Comparison of ENCODE assay signal across 23 cellular contexts in genomic region chr2:74556831-74557370, GRCh38. TPM values are rescaled to one million over a fixed set of nuclear protein-coding genes. Genes with fewer than 3 reads are reported as not detected.
DNase-seq lines count a peak whose midpoint lies in the region; ATAC-seq and TF ChIP-seq lines count a peak whose summit lies in the region.
"Had no signal": no experiment of that assay in that cellular context is flagged by ENCODE, and none has a peak within 500 bp of the region (broad histone marks: within the 10 kb centered on the region; RNA-seq: fewer than 3 reads in every experiment).

No MANE protein-coding gene starts in this region.

- peaks cover 13% of the 10 kb centered on the region for H3K36me3 Mint-ChIP-seq in activated CD4-positive, alpha-beta T cell treated with anti-CD3 and anti-CD28 coated beads, Interleukin-2, amount 10 ng/mL, durations not matched to agents 7 days and 5 days (ENCODE audit: low read depth)
- peaks cover 2% of the 10 kb centered on the region for H3K36me3 Mint-ChIP-seq in neural progenitor cell

- peaks cover 22% of the 10 kb centered on the region for H4K20me1 ChIP-seq in neural progenitor cell (ENCODE audit: low read depth)

- no peak overlapping the region for H2AFZ ChIP-seq in neural progenitor cell (replicated peaks)

- no peak overlapping the region for H3K4me3 ChIP-seq in HL-60 (replicated peaks; ENCODE audit: insufficient read depth, low read length)
- no peak overlapping the region for H3K4me3 ChIP-seq in neural progenitor cell
- H3K4me3 ChIP-seq: BLaER1, gastroesophageal sphincter, SK-N-MC had no signal

- DNase-seq in activated CD4-positive, alpha-beta T cell treated with anti-CD3 and anti-CD28 coated beads, Interleukin-2, amount 10 ng/mL, durations not matched to agents 7 days and 5 days = no peak
- DNase-seq in activated CD4-positive, alpha-beta T cell treated with anti-CD3 and anti-CD28 coated beads for 1 hour = no peak
- DNase-seq in HL-60 (ENCODE audit: low read depth in 1 of 2, low spot score in 1 of 2) = no peak
- no peak for DNase-seq in neural progenitor cell (ENCODE audit: low spot score)
- DNase-seq: activated CD4-positive, CD25-positive, alpha-beta regulatory T cell treated with anti-CD3 and anti-CD28 coated beads, Interleukin-2, amount 50 U/mL, for 72 hours; activated naive CD4-positive, alpha-beta T cell treated with anti-CD3 and anti-CD28 coated beads for 36 hours; cerebellar nuclear complex; effector CD8-positive, alpha-beta T cell; Karpas-422; NCI-H1092 treated with DMSO at 0.1 percent for 48 hours; NCI-H2081; NCI-H510A treated with DMSO at 0.1 percent for 48 hours; psoas muscle; stimulated activated CD4-positive, alpha-beta T cell treated with anti-CD3 and anti-CD28 coated beads, Interleukin-2, amount 100 ng/mL, for 48 hours; T-helper 9 cell; upper lobe of right lung had no signal

- peaks cover 14% of the 10 kb centered on the region for H3K27me3 Mint-ChIP-seq in activated CD4-positive, alpha-beta T cell treated with anti-CD3 and anti-CD28 coated beads, Interleukin-2, amount 10 ng/mL, durations not matched to agents 7 days and 5 days
- peaks cover 26% of the 10 kb centered on the region for H3K27me3 Mint-ChIP-seq in neural progenitor cell (ENCODE audit: insufficient read depth, low read depth)

- H3K36me3 ChIP-seq in neural progenitor cell = no peaks in the 10 kb centered on the region
- H3K36me3 ChIP-seq: upper lobe of right lung had no signal

- POLR2A ChIA-PET in activated CD4-positive, alpha-beta T cell treated with anti-CD3 and anti-CD28 coated beads, Interleukin-2, amount 10 ng/mL, durations not matched to agents 7 days and 5 days (lab: Charles Lee) = no interaction called here

- H3K4me3 Mint-ChIP-seq in activated CD4-positive, alpha-beta T cell treated with anti-CD3 and anti-CD28 coated beads, Interleukin-2, amount 10 ng/mL, durations not matched to agents 7 days and 5 days = peak overlapping the region; percentile 18
- H3K4me3 Mint-ChIP-seq in neural progenitor cell = peak overlapping the region; percentile 95

- H3F3A ChIP-seq in neural progenitor cell (ENCODE audit: low read depth) = peaks cover 31% of the 10 kb centered on the region

- no peak overlapping the region for H3K4me2 ChIP-seq in neural progenitor cell
- H3K4me2 ChIP-seq: BLaER1 had no signal

- peaks cover 12% of the 10 kb centered on the region for H3K4me1 ChIP-seq in neural progenitor cell

- H3K9ac ChIP-seq in neural progenitor cell = no peak overlapping the region
- H3K9ac ChIP-seq: BLaER1 had no signal

- H3K27ac Mint-ChIP-seq in activated CD4-positive, alpha-beta T cell treated with anti-CD3 and anti-CD28 coated beads, Interleukin-2, amount 10 ng/mL, durations not matched to agents 7 days and 5 days = peak overlapping the region; percentile 60
- no peak overlapping the region for H3K27ac Mint-ChIP-seq in neural progenitor cell
- H3K27ac Mint-ChIP-seq: activated naive CD4-positive, alpha-beta T cell treated with anti-CD3 and anti-CD28 coated beads for 36 hours had no signal

- CTCF ChIA-PET in activated CD4-positive, alpha-beta T cell treated with anti-CD3 and anti-CD28 coated beads, Interleukin-2, amount 10 ng/mL, durations not matched to agents 7 days and 5 days (lab: Charles Lee) = interaction anchor here (0.8 to 6.5 kb wide), 4 partner anchors 10 to 126 kb away, joined by 3 to 36 read pairs (median 3); no protein-coding TSS in a partner anchor

- no peaks in the 10 kb centered on the region for H3K9me3 ChIP-seq in neural progenitor cell (ENCODE audit: low read depth)
- H3K9me3 ChIP-seq: BLaER1, gastroesophageal sphincter, psoas muscle, upper lobe of right lung had no signal

- H3K4me1 Mint-ChIP-seq in activated CD4-positive, alpha-beta T cell treated with anti-CD3 and anti-CD28 coated beads, Interleukin-2, amount 10 ng/mL, durations not matched to agents 7 days and 5 days = peaks cover 26% of the 10 kb centered on the region
- H3K4me1 Mint-ChIP-seq in neural progenitor cell = peaks cover 6% of the 10 kb centered on the region

- ATAC-seq in GM18870 (IDR thresholded peaks at IDR 0.05; ENCODE audit: unreplicated experiment) (no peak), HG03354 (IDR thresholded peaks at IDR 0.05; ENCODE audit: poor library complexity, severe bottlenecking, unreplicated experiment) (no peak)
- ATAC-seq: esophagus mucosa, gastroesophageal sphincter, psoas muscle, upper lobe of right lung had no signal

- no peaks in the 10 kb centered on the region for H3K9me3 Mint-ChIP-seq in activated CD4-positive, alpha-beta T cell treated with anti-CD3 and anti-CD28 coated beads, Interleukin-2, amount 10 ng/mL, durations not matched to agents 7 days and 5 days
- no peaks in the 10 kb centered on the region for H3K9me3 Mint-ChIP-seq in neural progenitor cell
- H3K9me3 Mint-ChIP-seq: activated naive CD4-positive, alpha-beta T cell treated with anti-CD3 and anti-CD28 coated beads for 36 hours had no signal

- TF ChIP-seq CTCF in HL-60 (IDR thresholded peaks at IDR 0.05; ENCODE audit: insufficient read depth, low read length) (no peak), neural progenitor cell (IDR thresholded peaks at IDR 0.05) (no peak)

- peak overlapping the region; percentile 94; the same call in 1 of the 2 replicates for H3K27ac ChIP-seq in HL-60 (replicated peaks)
- no peak overlapping the region for H3K27ac ChIP-seq in neural progenitor cell
- H3K27ac ChIP-seq: BLaER1, gastroesophageal sphincter, psoas muscle, SK-N-MC had no signal

- H3K27me3 ChIP-seq in HL-60 (ENCODE audit: insufficient read depth, poor library complexity, severe bottlenecking) (no peaks in the 10 kb centered on the region), neural progenitor cell (peaks cover 40% of the 10 kb centered on the region)
- H3K27me3 ChIP-seq: upper lobe of right lung had no signal

- H3K79me2 ChIP-seq in neural progenitor cell (ENCODE audit: low read depth) = peaks cover 9% of the 10 kb centered on the region

RNA-seq across cellular contexts. Expression of gene DOK1, which starts 2.4 kb away (rescaled TPM):
- 10 to 100 TPM; 28.0 to 34.4 TPM for total RNA-seq in activated CD4-positive, alpha-beta T cell treated with anti-CD3 and anti-CD28 coated beads, Interleukin-2, amount 10 ng/mL, durations not matched to agents 7 days and 5 days
- 3.4 and 13.2 TPM in 2 replicates for total RNA-seq in neural progenitor cell (ENCODE audit: low replicate concordance)

RNA-seq across cellular contexts. Expression of gene LOXL3, which starts 3.2 kb away (rescaled TPM):
- total RNA-seq in activated CD4-positive, alpha-beta T cell treated with anti-CD3 and anti-CD28 coated beads, Interleukin-2, amount 10 ng/mL, durations not matched to agents 7 days and 5 days = under 1 TPM; 0.12 to 0.15 TPM
- 24.2 and 39.1 TPM in 2 replicates for total RNA-seq in neural progenitor cell (ENCODE audit: low replicate concordance)

RNA-seq across cellular contexts. Expression of gene HTRA2, which starts 27.2 kb away (rescaled TPM):
- total RNA-seq in activated CD4-positive, alpha-beta T cell treated with anti-CD3 and anti-CD28 coated beads, Interleukin-2, amount 10 ng/mL, durations not matched to agents 7 days and 5 days = 10 to 100 TPM; 41.6 to 45.8 TPM
- total RNA-seq in neural progenitor cell (ENCODE audit: low replicate concordance) = 18.5 and 28.4 TPM in 2 replicates

RNA-seq across cellular contexts. Expression of gene AUP1, which starts 27.4 kb away (rescaled TPM):
- total RNA-seq in activated CD4-positive, alpha-beta T cell treated with anti-CD3 and anti-CD28 coated beads, Interleukin-2, amount 10 ng/mL, durations not matched to agents 7 days and 5 days = 100 to 1,000 TPM; 116 to 136 TPM
- 47.9 and 73.7 TPM in 2 replicates for total RNA-seq in neural progenitor cell (ENCODE audit: low replicate concordance)

RNA-seq across cellular contexts. Expression of gene DQX1, which starts 30.9 kb away (rescaled TPM):
- total RNA-seq in activated CD4-positive, alpha-beta T cell treated with anti-CD3 and anti-CD28 coated beads, Interleukin-2, amount 10 ng/mL, durations not matched to agents 7 days and 5 days = under 1 TPM; 0.25 to 0.52 TPM
- total RNA-seq in neural progenitor cell (ENCODE audit: low replicate concordance) = 0.11 and 0.71 TPM in 2 replicates
- total RNA-seq: A172, gastroesophageal sphincter, psoas muscle, upper lobe of right lung had no signal

Comparison
In these comparisons a context has a peak if more than half of its experiments do, and no peak if none do; other contexts are left out.
1. RNA of gene LOXL3, which starts 3.2 kb away (total RNA-seq): 24.2 to 39.1 TPM in neural progenitor cell; 0.12 to 0.15 TPM in activated CD4-positive, alpha-beta T cell treated with anti-CD3 and anti-CD28 coated beads, Interleukin-2, amount 10 ng/mL, durations not matched to agents 7 days and 5 days; every median in the first group is over 10 times any median in the second.